1 cellular context compared by ENCODE assay signal in genomic region chr16:3581392-3581791, GRCh38.
TF ChIP-seq lines count a peak whose summit lies in the region.

No MANE protein-coding gene starts in this region.

TF ChIP-seq in H1, 55 proteins besides CTCF, POLR2A, EP300 and RAD21:
- TF ChIP-seq GTF2F1 (IDR thresholded peaks at IDR 0.05; ENCODE audit: borderline replicate concordance, low read depth, low read length) (no peak), JUN (IDR thresholded peaks at IDR 0.05; ENCODE audit: low read depth, low read length) (no peak), ASH2L (IDR thresholded peaks at IDR 0.05; ENCODE audit: low read length) (no peak), SP1 (IDR thresholded peaks at IDR 0.05; ENCODE audit: low read depth, low read length) (no peak), CTBP2 (IDR thresholded peaks at IDR 0.05; ENCODE audit: borderline replicate concordance, insufficient read depth, insufficient read length, low read length) (no peak), JUND (IDR thresholded peaks at IDR 0.05; ENCODE audit: low read length) (no peak), BCL11A (IDR thresholded peaks at IDR 0.05; ENCODE audit: low read depth in 2 of 2, low read length in 2 of 2) (no peak), SIRT6 (IDR thresholded peaks at IDR 0.05; ENCODE audit: low read length) (no peak), BRCA1 (IDR thresholded peaks at IDR 0.05; ENCODE audit: low read depth, low read length) (no peak), CBX8 (IDR thresholded peaks at IDR 0.05; ENCODE audit: borderline replicate concordance, low read depth, low read length) (no peak), SRF (IDR thresholded peaks at IDR 0.05; ENCODE audit: low read depth, low read length) (no peak), USF2 (IDR thresholded peaks at IDR 0.05; ENCODE audit: low read length) (no peak), RNF2 (IDR thresholded peaks at IDR 0.05; ENCODE audit: borderline replicate concordance, low read depth, low read length, missing control alignments, poor library complexity, severe bottlenecking) (no peak), PHF8 (conservative IDR thresholded peaks at IDR 0.05; ENCODE audit: low read depth, low read length) (no peak), CHD1 (IDR thresholded peaks at IDR 0.05; ENCODE audit: low read depth, low read length) (no peak), ATF3 (IDR thresholded peaks at IDR 0.05; ENCODE audit: insufficient read depth, low read depth, low read length) (no peak), NRF1 (IDR thresholded peaks at IDR 0.05; ENCODE audit: low read depth, low read length) (no peak), TEAD4 (IDR thresholded peaks at IDR 0.05; ENCODE audit: low read depth, low read length) (no peak), NANOG (IDR thresholded peaks at IDR 0.05; ENCODE audit: insufficient read depth, low read depth, low read length, poor library complexity, severe bottlenecking) (no peak)
